26 cellular contexts compared by ENCODE assay signal in genomic region chr3:153591566-153592221, GRCh38.
A peak's percentile ranks its signal among the peaks of the same experiment; 100 is the strongest.
DNase-seq lines count a peak whose midpoint lies in the region; ATAC-seq, FAIRE-seq and TF ChIP-seq lines count a peak whose summit lies in the region.
"Had no signal": no experiment of that assay in that cellular context is flagged by ENCODE, and none has a peak within 500 bp of the region (broad histone marks: within the 10 kb centered on the region; RNA-seq: fewer than 3 reads in every experiment).

No MANE protein-coding gene starts in this region.

- no peak overlapping the region for H3K4me2 ChIP-seq in keratinocyte (ENCODE audit: control insufficient read depth, extremely low read depth, insufficient read depth, low read depth, low read length)

- no peak overlapping the region for H2AFZ ChIP-seq in keratinocyte (ENCODE audit: control insufficient read depth, low read length)

- H3K9me3 Mint-ChIP-seq in activated CD8-positive, alpha-beta T cell treated with anti-CD3 and anti-CD28 coated beads for 36 hours = no peaks in the 10 kb centered on the region
- H3K9me3 Mint-ChIP-seq: activated naive CD8-positive, alpha-beta T cell treated with anti-CD3 and anti-CD28 coated beads, Interleukin-2, amount 50 U/mL, for 24 hours; effector memory CD8-positive, alpha-beta T cell; HFFc6 had no signal

- no peaks in the 10 kb centered on the region for H3K36me3 ChIP-seq in keratinocyte (ENCODE audit: control insufficient read depth in 2 of 2, extremely low read depth in 1 of 2, insufficient read depth in 2 of 2, low read length in 2 of 2)
- H3K36me3 ChIP-seq: breast epithelium, colonic mucosa, esophagus squamous epithelium, thyroid gland had no signal

- no peak for ATAC-seq in activated CD8-positive, alpha-beta T cell treated with anti-CD3 and anti-CD28 coated beads for 36 hours
- ATAC-seq in HG03045 (IDR thresholded peaks at IDR 0.05; ENCODE audit: unreplicated experiment) = no peak
- ATAC-seq: activated naive CD8-positive, alpha-beta T cell treated with anti-CD3 and anti-CD28 coated beads, Interleukin-2, amount 50 U/mL, for 24 hours; effector memory CD8-positive, alpha-beta T cell had no signal

- dilution Hi-C loops in keratinocyte (cut with MboI; ENCODE audit: extremely low pct_ligation_motif_present, low sequenced_read_pairs) = no loop called here

- CTCF ChIA-PET in activated CD8-positive, alpha-beta T cell treated with anti-CD3 and anti-CD28 coated beads for 36 hours (lab: Charles Lee) = no interaction called here

- no peaks in the 10 kb centered on the region for H3K4me1 ChIP-seq in keratinocyte (ENCODE audit: control insufficient read depth, extremely low read depth, insufficient read depth, low read length)
- H3K4me1 ChIP-seq: breast epithelium, colonic mucosa, thyroid gland had no signal

- no peak overlapping the region for H3K4me3 Mint-ChIP-seq in activated CD8-positive, alpha-beta T cell treated with anti-CD3 and anti-CD28 coated beads for 36 hours
- H3K4me3 Mint-ChIP-seq: activated naive CD8-positive, alpha-beta T cell treated with anti-CD3 and anti-CD28 coated beads, Interleukin-2, amount 50 U/mL, for 24 hours; CD4-positive, alpha-beta memory T cell; effector memory CD8-positive, alpha-beta T cell; HFFc6; memory B cell had no signal

- no peaks in the 10 kb centered on the region for H3K36me3 Mint-ChIP-seq in activated CD8-positive, alpha-beta T cell treated with anti-CD3 and anti-CD28 coated beads for 36 hours (ENCODE audit: low read depth)
- H3K36me3 Mint-ChIP-seq: CD4-positive, alpha-beta memory T cell; memory B cell had no signal

- H3K9me3 ChIP-seq in keratinocyte (ENCODE audit: control insufficient read depth, low read depth, low read length) = no peaks in the 10 kb centered on the region
- H3K9me3 ChIP-seq: breast epithelium, colonic mucosa, esophagus squamous epithelium, thyroid gland had no signal

- no peak overlapping the region for H3K9ac ChIP-seq in keratinocyte (ENCODE audit: control insufficient read depth, extremely low read depth, insufficient read depth, low read length)

- no peak overlapping the region for H3K27ac ChIP-seq in keratinocyte (ENCODE audit: control insufficient read depth, insufficient read depth, low read length)
- H3K27ac ChIP-seq: breast epithelium, colonic mucosa, esophagus squamous epithelium, thyroid gland had no signal

- no peak overlapping the region for H3K4me3 ChIP-seq in keratinocyte (ENCODE audit: control insufficient read depth in 2 of 3, extremely low read depth in 1 of 3, insufficient read depth in 2 of 3, low read depth in 1 of 3, low read length in 3 of 3)
- H3K4me3 ChIP-seq: breast epithelium, colonic mucosa, esophagus squamous epithelium, thyroid gland had no signal

- DNase-seq in GF-D8 (lab: John Stamatoyannopoulos, UW) (peak; percentile 53), MV-4-11 (lab: John Stamatoyannopoulos, UW) (peak; percentile 96), SKM-1 treated with dmso at 0.1 percent for 144 hours (lab: John Stamatoyannopoulos, UW; ENCODE audit: unreplicated experiment) (peak; percentile 86), keratinocyte (ENCODE audit: low read depth, low spot score) (peak; percentile 1), NCI-H1092 treated with DMSO at 0.1 percent for 48 hours (lab: John Stamatoyannopoulos, UW) (no peak)
- no peak for DNase-seq in activated CD8-positive, alpha-beta T cell treated with anti-CD3 and anti-CD28 coated beads for 36 hours
- no peak for DNase-seq in activated CD8-positive, alpha-beta memory T cell treated with anti-CD3 and anti-CD28 coated beads, Interleukin-2, amount 50 U/mL, for 48 hours
- DNase-seq: activated CD4-positive, alpha-beta T cell treated with anti-CD3 and anti-CD28 coated beads, Interleukin-2, amount 50 U/mL, for 48 hours; activated CD4-positive, CD25-positive, alpha-beta regulatory T cell; activated gamma-delta T cell; activated naive CD8-positive, alpha-beta T cell treated with anti-CD3 and anti-CD28 coated beads, Interleukin-2, amount 50 U/mL, for 24 hours; CD4-positive, alpha-beta memory T cell; colonic mucosa; effector memory CD8-positive, alpha-beta T cell; esophagus squamous epithelium; HFFc6; kidney glomerular epithelial cell; NCI-H1436 treated with DMSO at 0.1 percent for 48 hours; NCI-H524 treated with DMSO at 0.1 percent for 48 hours; occipital lobe; stimulated activated CD4-positive, alpha-beta T cell treated with anti-CD3 and anti-CD28 coated beads, Interleukin-4, amount 100 ng/mL, for 1 hour; stimulated activated naive CD4-positive, alpha-beta T cell treated with Interleukin-2 at 50 U/mL for 16 hours; thyroid gland had no signal

- no peaks in the 10 kb centered on the region for H3K27me3 ChIP-seq in keratinocyte (ENCODE audit: control insufficient read depth, extremely low read depth, insufficient read depth, low read length)
- H3K27me3 ChIP-seq: breast epithelium, colonic mucosa, esophagus squamous epithelium, thyroid gland had no signal

- H3K9me1 ChIP-seq in keratinocyte (ENCODE audit: control insufficient read depth, extremely low read depth, insufficient read depth, low read length) = no peaks in the 10 kb centered on the region

- H3K79me2 ChIP-seq in keratinocyte (ENCODE audit: control insufficient read depth, insufficient read depth, low read length) = no peaks in the 10 kb centered on the region

- H3K27ac Mint-ChIP-seq in activated CD8-positive, alpha-beta T cell treated with anti-CD3 and anti-CD28 coated beads for 36 hours = no peak overlapping the region
- H3K27ac Mint-ChIP-seq: activated naive CD8-positive, alpha-beta T cell treated with anti-CD3 and anti-CD28 coated beads, Interleukin-2, amount 50 U/mL, for 24 hours; effector memory CD8-positive, alpha-beta T cell; HFFc6; memory B cell had no signal

- H4K20me1 ChIP-seq in keratinocyte (ENCODE audit: control insufficient read depth, extremely low read depth, insufficient read depth, low read length) = no peaks in the 10 kb centered on the region

- no peaks in the 10 kb centered on the region for H3K27me3 Mint-ChIP-seq in activated CD8-positive, alpha-beta T cell treated with anti-CD3 and anti-CD28 coated beads for 36 hours
- H3K27me3 Mint-ChIP-seq: activated naive CD8-positive, alpha-beta T cell treated with anti-CD3 and anti-CD28 coated beads, Interleukin-2, amount 50 U/mL, for 24 hours; CD4-positive, alpha-beta memory T cell; effector memory CD8-positive, alpha-beta T cell had no signal

- H3K4me1 Mint-ChIP-seq in activated CD8-positive, alpha-beta T cell treated with anti-CD3 and anti-CD28 coated beads for 36 hours (ENCODE audit: low read depth) = no peaks in the 10 kb centered on the region
- H3K4me1 Mint-ChIP-seq: activated naive CD8-positive, alpha-beta T cell treated with anti-CD3 and anti-CD28 coated beads, Interleukin-2, amount 50 U/mL, for 24 hours; memory B cell had no signal

- TF ChIP-seq CTCF in keratinocyte (optimal IDR thresholded peaks at IDR 0.05 in 1 of 3, IDR thresholded peaks at IDR 0.05 in 1 of 3, conservative IDR thresholded peaks at IDR 0.05 in 1 of 3; ENCODE audit: extremely low read depth in 1 of 3, insufficient read depth in 2 of 3, low read length in 3 of 3) = no peak
- no peak for TF ChIP-seq CTCF in activated CD8-positive, alpha-beta T cell treated with anti-CD3 and anti-CD28 coated beads for 36 hours (IDR thresholded peaks at IDR 0.05)

- FAIRE-seq in keratinocyte (lab: Jason Lieb, UNC) = peak; percentile 69

- intact Hi-C loops in activated CD8-positive, alpha-beta T cell treated with anti-CD3 and anti-CD28 coated beads for 36 hours (cut with micrococcal nuclease) = no loop called here

- POLR2A ChIA-PET in activated CD8-positive, alpha-beta T cell treated with anti-CD3 and anti-CD28 coated beads for 36 hours (lab: Charles Lee) = no interaction called here

Comparison
In these comparisons a context has a peak if more than half of its experiments do, and no peak if none do; other contexts are left out.
1. DNase-seq: peak in GF-D8 (single experiment), MV-4-11 (single experiment), SKM-1 treated with dmso at 0.1 percent for 144 hours (single experiment) and keratinocyte (single experiment); none in activated CD8-positive, alpha-beta T cell treated with anti-CD3 and anti-CD28 coated beads for 36 hours (single experiment), NCI-H1092 treated with DMSO at 0.1 percent for 48 hours (single experiment) and activated CD8-positive, alpha-beta memory T cell treated with anti-CD3 and anti-CD28 coated beads, Interleukin-2, amount 50 U/mL, for 48 hours (single experiment).